ENCODE assay signal across 7 cellular contexts in genomic region chr10:28722065-28722803, GRCh38. TPM values are rescaled to one million over a fixed set of nuclear protein-coding genes. Genes with fewer than 3 reads are reported as not detected.
DNase-seq lines count a peak whose midpoint lies in the region; ATAC-seq and TF ChIP-seq lines count a peak whose summit lies in the region.

No MANE protein-coding gene starts in this region.

- no peak for TF ChIP-seq CTCF in upper lobe of left lung (IDR thresholded peaks at IDR 0.05)

- ATAC-seq in GM19324 (IDR thresholded peaks at IDR 0.05; ENCODE audit: low FRiP score, unreplicated experiment) (peak; percentile 51), upper lobe of left lung (ENCODE audit: low FRiP score in 2 of 2) (peak; percentile 53 to 73), HG03025 (IDR thresholded peaks at IDR 0.05; ENCODE audit: low FRiP score, unreplicated experiment) (no peak)

- DNase-seq in NCI-H748 treated with DMSO at 0.1 percent for 48 hours (lab: John Stamatoyannopoulos, UW) (peak; percentile 40), middle frontal gyrus (ENCODE audit: extremely low spot score, low spot score) (peak; percentile 39), upper lobe of left lung (peak in 1 of 2 donors; percentile 84)
- DNase-seq in activated CD4-positive, CD25-positive, alpha-beta regulatory T cell treated with anti-CD3 and anti-CD28 coated beads, Interleukin-2, amount 50 U/mL, for 72 hours = no peak

- TF ChIP-seq EP300 in upper lobe of left lung (IDR thresholded peaks at IDR 0.05) = no peak

- H3K27ac ChIP-seq in esophagus (ENCODE audit: low read depth in 2 of 2, low read length in 1 of 2) (no peak overlapping the region), upper lobe of left lung (peak overlapping the region in 3 of 4 donors; percentile 0 to 57 (median 39))

- H3K9me3 ChIP-seq in esophagus (ENCODE audit: control insufficient read depth in 2 of 2, insufficient read depth in 1 of 2, low read depth in 1 of 2, low read length in 1 of 2) (no peaks in the 10 kb centered on the region), upper lobe of left lung (no peaks in the 10 kb centered on the region)

- H3K36me3 ChIP-seq in esophagus (ENCODE audit: control insufficient read depth in 2 of 2, insufficient read depth in 2 of 2, low read length in 1 of 2) (no peaks in the 10 kb centered on the region), upper lobe of left lung (no peaks in the 10 kb centered on the region)

- TF ChIP-seq POLR2A in upper lobe of left lung (IDR thresholded peaks at IDR 0.05) = no peak

- H3K4me3 ChIP-seq in esophagus (ENCODE audit: low read depth in 1 of 2, low read length in 2 of 2) (peak overlapping the region; percentile 22 to 42), upper lobe of left lung (peak overlapping the region; percentile 10 to 45 (median 34))

- H3K27me3 ChIP-seq in esophagus (ENCODE audit: control insufficient read depth in 1 of 2, insufficient read depth in 2 of 2, low read length in 2 of 2) (no peaks in the 10 kb centered on the region), upper lobe of left lung (peaks cover 0 to 15% (median 1%) of the 10 kb centered on the region in 4 donors)

- H3K4me1 ChIP-seq in esophagus (ENCODE audit: control insufficient read depth in 2 of 2, insufficient read depth in 2 of 2, low read length in 1 of 2) = peaks cover 0 to 3% of the 10 kb centered on the region in 2 donors
- peaks cover 0 to 15% (median 2%) of the 10 kb centered on the region in 4 donors for H3K4me1 ChIP-seq in upper lobe of left lung

- 2 to 3% methylated on average over 46 of the region's 46 CpGs for WGBS in esophagus, 2 donors
- WGBS in upper lobe of left lung, 2 donors = 4% methylated on average over 28 to 30 of the region's 46 CpGs

RNA-seq across cellular contexts. Expression of gene BAMBI, which starts 44.9 kb away (rescaled TPM):
- 1 to 10 TPM in 1 of 2 donors, under 1 TPM in 1; 0.59 to 6.7 TPM for polyA plus RNA-seq in esophagus
- 10 to 100 TPM in 3 of 6 donors, 1 to 10 TPM in 3; 2.8 to 14.3 (median 8.8) TPM for total RNA-seq in upper lobe of left lung

Comparison
In these comparisons a context has a peak if more than half of its experiments do, and no peak if none do; other contexts are left out.
1. H3K27ac ChIP-seq: peak in upper lobe of left lung (3 of 4); none in esophagus (0 of 2).